In genomic region chr4:140374130-140374477, GRCh38 we compare ENCODE assay signal across 1 cellular context.
TF ChIP-seq lines count a peak whose summit lies in the region.

No MANE protein-coding gene starts in this region.

TF ChIP-seq in GM23338, 12 proteins besides CTCF, POLR2A, EP300 and RAD21 (continued from another document):
- TF ChIP-seq ZNF462 (CRISPR knock-in tag; IDR thresholded peaks at IDR 0.05) (no peak), EZH2 (IDR thresholded peaks at IDR 0.05; ENCODE audit: low read depth, unreplicated experiment) (no peak), JUNB (IDR thresholded peaks at IDR 0.05; ENCODE audit: unreplicated experiment) (no peak)
